Comparison of ENCODE assay signal across 9 cellular contexts in the genomic region with DNA sequence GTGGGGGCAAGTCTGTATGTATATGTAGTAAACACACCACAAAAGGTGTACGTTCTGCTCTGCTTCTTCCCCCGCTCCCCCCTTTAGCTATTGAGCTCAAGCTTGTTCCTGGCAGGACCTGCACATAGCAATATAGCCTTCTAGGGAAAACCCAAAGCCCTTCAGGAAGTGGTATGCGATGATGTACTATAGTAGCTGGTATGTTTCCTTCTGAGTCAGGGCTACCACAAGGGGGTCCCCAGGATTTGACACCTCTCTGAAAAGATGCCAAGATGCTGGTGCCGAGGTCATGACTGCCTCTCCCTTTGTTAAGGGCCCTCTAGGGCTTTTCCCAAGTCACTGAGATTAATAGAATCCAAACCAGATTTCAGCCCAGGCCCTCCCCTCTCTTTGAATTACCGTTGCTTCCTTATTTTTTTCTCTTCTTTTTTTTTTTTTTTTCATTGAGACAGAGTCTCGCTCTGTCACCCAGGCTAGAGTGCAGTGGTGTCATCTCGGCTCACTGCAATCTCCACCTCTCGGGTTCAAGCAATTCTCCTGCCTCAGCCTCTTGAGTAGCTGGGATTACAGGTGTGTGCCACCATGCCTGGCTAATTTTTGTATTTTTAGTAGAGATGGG.
A peak's percentile ranks its signal among the peaks of the same experiment; 100 is the strongest.
DNase-seq lines count a peak whose midpoint lies in the region; ATAC-seq and TF ChIP-seq lines count a peak whose summit lies in the region.
"Had no signal": no experiment of that assay in that cellular context is flagged by ENCODE, and none has a peak within 500 bp of the region (broad histone marks: within the 10 kb centered on the region; RNA-seq: fewer than 3 reads in every experiment).

No MANE protein-coding gene starts in this region.

- H3K4me1 Mint-ChIP-seq in endodermal cell: no peaks in the 10 kb centered on the region

- H3K36me3 Mint-ChIP-seq in endodermal cell (ENCODE audit: low read depth): no peaks in the 10 kb centered on the region

- 81 to 94% methylated on average over 3 to 8 of the region's 8 CpGs for WGBS in endodermal cell (ENCODE audit: insufficient coverage in 1 of 2, insufficient read length in 1 of 2), 2 experiments

- peaks cover 17% of the 10 kb centered on the region for H3K9me3 Mint-ChIP-seq in endodermal cell

- no peak for TF ChIP-seq CTCF in endodermal cell (conservative IDR thresholded peaks at IDR 0.05)

- no peak overlapping the region for H3K27ac Mint-ChIP-seq in endodermal cell

- no peak overlapping the region for H3K9ac ChIP-seq in endodermal cell (ENCODE audit: extremely low read depth, low read length, poor library complexity, severe bottlenecking)

- H3K27me3 ChIP-seq in endodermal cell (ENCODE audit: control insufficient read depth, insufficient read depth, low read length, poor library complexity, severe bottlenecking): no peaks in the 10 kb centered on the region
- H3K27me3 ChIP-seq: Peyer's patch had no signal

- H3K36me3 ChIP-seq in endodermal cell (ENCODE audit: control insufficient read depth, insufficient read depth, low read length): no peaks in the 10 kb centered on the region
- H3K36me3 ChIP-seq: Peyer's patch had no signal

- ATAC-seq in GM19452 (IDR thresholded peaks at IDR 0.05; ENCODE audit: unreplicated experiment) (peak; percentile 93), HG03439 (IDR thresholded peaks at IDR 0.05; ENCODE audit: unreplicated experiment) (peak; percentile 81), left lobe of liver (no peak)

- no peak overlapping the region for H3K4me3 ChIP-seq in endodermal cell (ENCODE audit: low read length)
- H3K4me3 ChIP-seq: Peyer's patch had no signal

- no peak overlapping the region for H3K27ac ChIP-seq in endodermal cell (ENCODE audit: low read depth, low read length)

- peak; percentile 39 for DNase-seq in activated effector memory CD4-positive, alpha-beta T cell treated with Interleukin-2 at 50 U/mL for 16 hours
- DNase-seq in stimulated activated CD8-positive, alpha-beta memory T cell treated with anti-CD3 and anti-CD28 coated beads, Interleukin-12 subunit alpha, Interleukin-12 subunit beta, amount 100 ng/mL, for 4 hours (ENCODE audit: low read depth): peak; percentile 52
- DNase-seq in endodermal cell: no peak
- no peak for DNase-seq in DMS153 treated with DMSO at 0.1 percent for 48 hours (lab: John Stamatoyannopoulos, UW; ENCODE audit: unreplicated experiment)
- DNase-seq in GOT3 (lab: John Stamatoyannopoulos, UW): no peak
- DNase-seq in left lobe of liver (ENCODE audit: low spot score): no peak

- no peaks in the 10 kb centered on the region for H3K4me1 ChIP-seq in endodermal cell (ENCODE audit: control insufficient read depth, insufficient read depth, low read length)

- H3K9me3 ChIP-seq in endodermal cell (ENCODE audit: control insufficient read depth, low read length): peaks cover 14% of the 10 kb centered on the region

- no peak overlapping the region for H3K4me3 Mint-ChIP-seq in endodermal cell

- peaks cover 3% of the 10 kb centered on the region for H3K27me3 Mint-ChIP-seq in endodermal cell (ENCODE audit: insufficient read depth)

Comparison
In these comparisons a context has a peak if more than half of its experiments do, and no peak if none do; other contexts are left out.
1. DNase-seq: peak in activated effector memory CD4-positive, alpha-beta T cell treated with Interleukin-2 at 50 U/mL for 16 hours (single experiment) and stimulated activated CD8-positive, alpha-beta memory T cell treated with anti-CD3 and anti-CD28 coated beads, Interleukin-12 subunit alpha, Interleukin-12 subunit beta, amount 100 ng/mL, for 4 hours (single experiment); none in endodermal cell (single experiment), DMS153 treated with DMSO at 0.1 percent for 48 hours (single experiment), GOT3 (single experiment) and left lobe of liver (single experiment).